13 cellular contexts compared by ENCODE assay signal in the genomic region with DNA sequence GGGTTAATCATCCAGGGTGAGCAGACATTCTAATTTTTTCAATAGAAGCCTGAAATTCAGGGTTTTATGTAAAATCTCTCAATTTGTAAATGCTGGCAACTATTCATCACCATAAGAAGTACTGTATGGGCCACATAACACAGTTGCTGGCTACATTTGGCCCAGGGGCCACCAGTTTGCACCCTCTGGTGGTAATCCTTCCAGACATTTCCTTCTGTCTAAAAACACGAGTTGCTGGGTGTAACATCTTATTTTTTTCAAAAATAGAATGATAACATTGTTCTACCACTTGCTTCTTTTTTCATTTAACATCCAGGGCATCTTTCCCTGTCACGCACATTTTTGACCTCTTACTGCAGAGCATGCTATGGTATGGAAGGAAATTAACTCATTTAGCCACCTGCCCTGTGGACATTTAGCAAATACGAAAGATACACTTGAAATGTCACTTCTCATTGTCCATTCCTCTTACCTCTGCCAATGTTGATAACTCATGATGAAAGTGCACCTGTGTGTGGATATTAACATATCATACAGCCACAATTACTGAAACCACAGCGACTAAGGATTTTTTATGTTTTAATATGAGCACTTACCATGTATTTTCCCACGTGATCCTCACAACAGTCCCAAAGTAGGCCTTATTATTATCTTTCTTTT.
DNase-seq lines count a peak whose midpoint lies in the region; ATAC-seq, FAIRE-seq and TF ChIP-seq lines count a peak whose summit lies in the region.
"Had no signal": no experiment of that assay in that cellular context is flagged by ENCODE, and none has a peak within 500 bp of the region (broad histone marks: within the 10 kb centered on the region; RNA-seq: fewer than 3 reads in every experiment).

No MANE protein-coding gene starts in this region.

- TF ChIP-seq CTCF in GM12878 (IDR thresholded peaks at IDR 0.05 in 2 of 3, conservative IDR thresholded peaks at IDR 0.05 in 1 of 3; ENCODE audit: control insufficient read depth in 2 of 3, extremely low read depth in 1 of 3, insufficient read depth in 1 of 3, low read depth in 3 of 3, low read length in 3 of 3): no peak
- no peak for TF ChIP-seq CTCF in testis (IDR thresholded peaks at IDR 0.05)

- no peak overlapping the region for H2AFZ ChIP-seq in GM12878 (ENCODE audit: control insufficient read depth, low read depth, low read length)

- SMC1A ChIA-PET in GM12878 (lab: Charles Lee; ENCODE audit: uncharacterized antibody, unreplicated experiment): interaction anchor here (2.1 to 4.2 kb wide), 2 partner anchors 55 to 68 kb away, joined by 15 to 19 read pairs; no protein-coding TSS in a partner anchor

- no peaks in the 10 kb centered on the region for H3K36me3 ChIP-seq in GM12878 (ENCODE audit: control insufficient read depth in 2 of 2, insufficient read depth in 2 of 2, low read length in 1 of 2)
- no peaks in the 10 kb centered on the region for H3K36me3 ChIP-seq in testis (ENCODE audit: low read depth, missing control alignments)

- ATAC-seq in GM12878 (no peak), GM19397 (IDR thresholded peaks at IDR 0.05; ENCODE audit: unreplicated experiment) (no peak)
- ATAC-seq in stimulated activated naive B cell treated with anti-CD40 and anti-IgM and Interleukin-4, amounts not matched to agents 10 μg/mL and 1 μg/mL and 100 μg/mL, for 72 hours (replicated peaks): peak in 1 of 2 donors; percentile 8
- ATAC-seq: left ventricle myocardium superior had no signal

- in situ Hi-C loops in GM12878 (cut with MboI): no loop called here

- no peak for TF ChIP-seq POLR2A in GM12878 (IDR thresholded peaks at IDR 0.05; ENCODE audit: low read depth, low read length)
- TF ChIP-seq POLR2A in testis (IDR thresholded peaks at IDR 0.05): no peak

- H3K27ac ChIP-seq in GM12878 (ENCODE audit: control insufficient read depth, insufficient read depth) (peak overlapping the region; percentile 92), testis (no peak overlapping the region)
- H3K27ac ChIP-seq: SK-N-MC had no signal

- CTCF ChIA-PET in activated naive CD4-positive, alpha-beta T cell treated with anti-CD3 and anti-CD28 coated beads, Interleukin-2, amount 10 ng/mL, durations not matched to agents 7 days and 5 days (lab: Charles Lee): interaction anchor here (0.8 to 1.8 kb wide), 2 partner anchors 69 to 217 kb away, joined by 3 to 6 read pairs; no protein-coding TSS in a partner anchor
- CTCF ChIA-PET in GM12878 (lab: Yijun Ruan, JAX): interaction anchor here (1.5 to 5.5 kb wide), 2 partner anchors 70 to 119 kb away, joined by 4 to 40 read pairs; a partner anchor contains a TSS

- H3K4me1 ChIP-seq in GM12878 (ENCODE audit: control insufficient read depth, insufficient read depth, low read length) (peaks cover 60% of the 10 kb centered on the region), testis (peaks cover 42% of the 10 kb centered on the region)

- H3K27me3 ChIP-seq in GM12878 (replicated peaks in 1 of 2; ENCODE audit: control insufficient read depth in 2 of 2, insufficient read depth in 2 of 2, low read length in 1 of 2) (no peaks in the 10 kb centered on the region), testis (no peaks in the 10 kb centered on the region)

- no TSS peak for BruUV-seq in GM12878 (replicated peaks; lab: Mats Ljungman, UMichigan)

- no peak overlapping the region for H3K4me3 ChIP-seq in GM12878
- no peak overlapping the region for H3K4me3 ChIP-seq in testis
- H3K4me3 ChIP-seq: SK-N-MC had no signal

- 0 out of 2 replicates have a peak overlapping the region, but pooled peaks have one; percentile 5 for H3K9ac ChIP-seq in GM12878 (ENCODE audit: control insufficient read depth, insufficient read depth, low read length)

- FAIRE-seq in GM12878 (lab: Jason Lieb, UNC) (no peak), urothelium cell line (lab: Jason Lieb, UNC) (no peak)

- no peaks in the 10 kb centered on the region for H4K20me1 ChIP-seq in GM12878 (ENCODE audit: control insufficient read depth, insufficient read depth)

- peak; percentile 32; the same call in 1 of the 2 replicates for TF ChIP-seq RAD21 in GM12878 (IDR thresholded peaks at IDR 0.05; ENCODE audit: insufficient read depth, low read depth, low read length)

- peaks cover 9% of the 10 kb centered on the region for H3K36me3 Mint-ChIP-seq in activated naive CD4-positive, alpha-beta T cell treated with anti-CD3 and anti-CD28 coated beads, Interleukin-2, amount 10 ng/mL, durations not matched to agents 7 days and 5 days
- H3K36me3 Mint-ChIP-seq in stimulated activated naive B cell treated with anti-CD40 and anti-IgM and Interleukin-4, amounts not matched to agents 10 μg/mL and 1 μg/mL and 100 μg/mL, for 72 hours: no peaks in the 10 kb centered on the region

- RAD21 ChIA-PET in GM12878 (lab: Charles Lee; ENCODE audit: unreplicated experiment): interaction anchor here (4.9 kb wide), 1 partner anchor 120 kb away, joined by 39 read pairs; a partner anchor contains a TSS

- intact Hi-C loops in GM12878 (cut with micrococcal nuclease; ENCODE audit: unreplicated experiment): loop anchor here (5.0 kb wide), 1 partner anchor 162 kb away; no protein-coding TSS in a partner anchor
- intact Hi-C loops in testis (cut with DNase I; ENCODE audit: low total_unique reads): no loop called here

- H3K27me3 Mint-ChIP-seq in activated naive CD4-positive, alpha-beta T cell treated with anti-CD3 and anti-CD28 coated beads, Interleukin-2, amount 10 ng/mL, durations not matched to agents 7 days and 5 days: no peaks in the 10 kb centered on the region
- H3K27me3 Mint-ChIP-seq in stimulated activated naive B cell treated with anti-CD40 and anti-IgM and Interleukin-4, amounts not matched to agents 10 μg/mL and 1 μg/mL and 100 μg/mL, for 72 hours: no peaks in the 10 kb centered on the region

- H3K4me1 Mint-ChIP-seq in activated naive CD4-positive, alpha-beta T cell treated with anti-CD3 and anti-CD28 coated beads, Interleukin-2, amount 10 ng/mL, durations not matched to agents 7 days and 5 days: peaks cover 83% of the 10 kb centered on the region
- H3K4me1 Mint-ChIP-seq in stimulated activated naive B cell treated with anti-CD40 and anti-IgM and Interleukin-4, amounts not matched to agents 10 μg/mL and 1 μg/mL and 100 μg/mL, for 72 hours: peaks cover 59 to 82% of the 10 kb centered on the region in 2 donors

- H3K9me3 Mint-ChIP-seq in activated naive CD4-positive, alpha-beta T cell treated with anti-CD3 and anti-CD28 coated beads, Interleukin-2, amount 10 ng/mL, durations not matched to agents 7 days and 5 days: no peaks in the 10 kb centered on the region
- H3K9me3 Mint-ChIP-seq in stimulated activated naive B cell treated with anti-CD40 and anti-IgM and Interleukin-4, amounts not matched to agents 10 μg/mL and 1 μg/mL and 100 μg/mL, for 72 hours: no peaks in the 10 kb centered on the region

- no peaks in the 10 kb centered on the region; the same call in 1 of the 2 replicates for H3K79me2 ChIP-seq in GM12878 (ENCODE audit: control insufficient read depth, insufficient read depth, low read length)

- TF ChIP-seq EP300 in GM12878 (IDR thresholded peaks at IDR 0.05; ENCODE audit: borderline replicate concordance in 1 of 2, control insufficient read depth in 1 of 2, low read depth in 2 of 2, low read length in 2 of 2): no peak

- 27% methylated on average over 5 of the region's 5 CpGs for WGBS in GM12878 (ENCODE audit: insufficient coverage, insufficient replicate concordance, low lambda C conversion rate, missing lambda C conversion rate)
- WGBS in testis, 2 donors: 76 to 85% methylated on average over 5 of the region's 5 CpGs

- H3K4me2 ChIP-seq in GM12878 (ENCODE audit: control insufficient read depth, insufficient read depth): no peak overlapping the region

- DNase-seq in activated naive CD4-positive, alpha-beta T cell treated with anti-CD3 and anti-CD28 coated beads, Interleukin-2, amount 10 ng/mL, durations not matched to agents 7 days and 5 days: no peak
- no peak for DNase-seq in activated naive CD4-positive, alpha-beta T cell treated with anti-CD3 and anti-CD28 coated beads, Interleukin-2, amount 50 U/mL, for 16 hours
- DNase-seq in NCI-H146 (lab: John Stamatoyannopoulos, UW) (peak; percentile 23), GM12878 (ENCODE audit: low read depth, low spot score) (no peak), testis (no peak), urothelium cell line (ENCODE audit: low spot score) (no peak)
- no peak for DNase-seq in stimulated activated naive B cell treated with anti-CD40 and anti-IgM and Interleukin-4, amounts not matched to agents 10 μg/mL and 1 μg/mL and 100 μg/mL, for 72 hours
- DNase-seq: activated CD4-positive, alpha-beta T cell treated with anti-CD3 and anti-CD28 coated beads, Interleukin-2, amount 50 U/mL, for 1 hour; left ventricle myocardium superior; NCI-H446 treated with DMSO at 0.1 percent for 48 hours; occipital lobe had no signal

- POLR2A ChIA-PET in GM12878 (lab: Charles Lee): no interaction called here

- no peak overlapping the region for H3K4me3 Mint-ChIP-seq in activated naive CD4-positive, alpha-beta T cell treated with anti-CD3 and anti-CD28 coated beads, Interleukin-2, amount 10 ng/mL, durations not matched to agents 7 days and 5 days
- no peak overlapping the region for H3K4me3 Mint-ChIP-seq in stimulated activated naive B cell treated with anti-CD40 and anti-IgM and Interleukin-4, amounts not matched to agents 10 μg/mL and 1 μg/mL and 100 μg/mL, for 72 hours

- no peaks in the 10 kb centered on the region for H3K9me3 ChIP-seq in GM12878 (replicated peaks; ENCODE audit: control insufficient read depth, insufficient read depth, low read length)
- H3K9me3 ChIP-seq in testis: no peaks in the 10 kb centered on the region

- H3K27ac Mint-ChIP-seq in activated naive CD4-positive, alpha-beta T cell treated with anti-CD3 and anti-CD28 coated beads, Interleukin-2, amount 10 ng/mL, durations not matched to agents 7 days and 5 days: peak overlapping the region; percentile 100
- H3K27ac Mint-ChIP-seq in stimulated activated naive B cell treated with anti-CD40 and anti-IgM and Interleukin-4, amounts not matched to agents 10 μg/mL and 1 μg/mL and 100 μg/mL, for 72 hours: peak overlapping the region; percentile 75

TF ChIP-seq in GM12878, 131 proteins besides CTCF, POLR2A, EP300 and RAD21 (continues in another document):
- TF ChIP-seq, protein P1, sequence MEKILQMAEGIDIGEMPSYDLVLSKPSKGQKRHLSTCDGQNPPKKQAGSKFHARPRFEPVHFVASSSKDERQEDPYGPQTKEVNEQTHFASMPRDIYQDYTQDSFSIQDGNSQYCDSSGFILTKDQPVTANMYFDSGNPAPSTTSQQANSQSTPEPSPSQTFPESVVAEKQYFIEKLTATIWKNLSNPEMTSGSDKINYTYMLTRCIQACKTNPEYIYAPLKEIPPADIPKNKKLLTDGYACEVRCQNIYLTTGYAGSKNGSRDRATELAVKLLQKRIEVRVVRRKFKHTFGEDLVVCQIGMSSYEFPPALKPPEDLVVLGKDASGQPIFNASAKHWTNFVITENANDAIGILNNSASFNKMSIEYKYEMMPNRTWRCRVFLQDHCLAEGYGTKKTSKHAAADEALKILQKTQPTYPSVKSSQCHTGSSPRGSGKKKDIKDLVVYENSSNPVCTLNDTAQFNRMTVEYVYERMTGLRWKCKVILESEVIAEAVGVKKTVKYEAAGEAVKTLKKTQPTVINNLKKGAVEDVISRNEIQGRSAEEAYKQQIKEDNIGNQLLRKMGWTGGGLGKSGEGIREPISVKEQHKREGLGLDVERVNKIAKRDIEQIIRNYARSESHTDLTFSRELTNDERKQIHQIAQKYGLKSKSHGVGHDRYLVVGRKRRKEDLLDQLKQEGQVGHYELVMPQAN (conservative IDR thresholded peaks at IDR 0.05): no peak
